14 cellular contexts compared by ENCODE assay signal in the genomic region with DNA sequence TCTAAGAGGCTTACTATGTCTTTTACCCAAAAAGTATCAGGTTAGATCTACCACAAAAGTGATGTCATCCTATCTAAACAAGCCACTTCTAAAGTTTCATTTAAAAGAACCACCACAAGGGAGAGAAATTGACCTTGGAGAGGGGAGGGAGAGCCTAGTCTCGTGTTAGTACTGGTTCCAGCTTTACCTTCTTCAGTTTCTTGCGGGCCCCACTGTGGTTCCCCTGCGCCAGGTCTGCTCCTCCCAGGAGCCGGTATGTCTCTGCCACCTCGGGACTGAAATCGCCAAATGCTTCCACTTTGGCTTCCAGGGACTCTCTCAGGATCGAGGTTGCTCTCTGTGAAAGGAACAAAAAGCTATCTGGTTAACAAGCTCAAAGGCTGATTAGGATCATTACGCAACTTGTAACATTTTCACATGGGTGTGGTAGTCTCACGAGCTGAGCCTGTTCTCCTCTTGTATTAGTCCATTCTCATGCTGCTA. TPM values are rescaled to one million over a fixed set of nuclear protein-coding genes. Genes with fewer than 3 reads are reported as not detected.
DNase-seq lines count a peak whose midpoint lies in the region; ATAC-seq, FAIRE-seq and TF ChIP-seq lines count a peak whose summit lies in the region.
"Had no signal": no experiment of that assay in that cellular context is flagged by ENCODE, and none has a peak within 500 bp of the region (broad histone marks: within the 10 kb centered on the region; RNA-seq: fewer than 3 reads in every experiment).

No MANE protein-coding gene starts in this region.

- no peaks in the 10 kb centered on the region for H3K9me3 ChIP-seq in Caco-2
- H3K9me3 ChIP-seq in astrocyte (ENCODE audit: insufficient read depth, low read depth, low read length), result no peaks in the 10 kb centered on the region
- no peaks in the 10 kb centered on the region for H3K9me3 ChIP-seq in right lobe of liver
- H3K9me3 ChIP-seq in MG63, result peaks cover 5% of the 10 kb centered on the region
- H3K9me3 ChIP-seq: BLaER1, neutrophil had no signal

- BruUV-seq in Caco-2 (replicated peaks; lab: Mats Ljungman, UMichigan), result no TSS peak

- H3K4me1 ChIP-seq in Caco-2 (peaks cover 39% of the 10 kb centered on the region), astrocyte (ENCODE audit: insufficient read depth, low read length) (no peaks in the 10 kb centered on the region), right lobe of liver (peaks cover 0 to 28% (median 4%) of the 10 kb centered on the region in 4 donors)

- TF ChIP-seq CTCF in Caco-2 (IDR thresholded peaks at IDR 0.05; ENCODE audit: insufficient read depth in 1 of 2, low read depth in 1 of 2, low read length in 1 of 2, severe bottlenecking in 1 of 2, unreplicated experiment in 1 of 2), result no peak
- no peak for TF ChIP-seq CTCF in astrocyte (IDR thresholded peaks at IDR 0.05; ENCODE audit: insufficient read depth, low read depth, low read length)
- TF ChIP-seq CTCF in right lobe of liver (IDR thresholded peaks at IDR 0.05), result no peak
- TF ChIP-seq CTCF in GM20000 (IDR thresholded peaks at IDR 0.05; ENCODE audit: extremely low read depth, missing control alignments), result no peak

- H3K4me3 ChIP-seq in Caco-2 (ENCODE audit: low read depth, low read length) (no peak overlapping the region), astrocyte (ENCODE audit: insufficient read depth, low read depth, low read length) (no peak overlapping the region), right lobe of liver (no peak overlapping the region), MG63 (no peak overlapping the region)
- H3K4me3 ChIP-seq: BLaER1 had no signal

- ATAC-seq in right lobe of liver, result peak; percentile 48 to 78 (median 73)
- ATAC-seq: left ventricle myocardium superior had no signal

- H3K27ac Mint-ChIP-seq in Caco-2 (ENCODE audit: unreplicated experiment) (no peak overlapping the region), astrocyte (ENCODE audit: unreplicated experiment) (no peak overlapping the region), immature natural killer cell (no peak overlapping the region)
- H3K27ac Mint-ChIP-seq in activated CD4-positive, alpha-beta T cell treated with anti-CD3 and anti-CD28 coated beads, Interleukin-2, amount 10 ng/mL, durations not matched to agents 24 days and 14 days, result no peak overlapping the region
- H3K27ac Mint-ChIP-seq: activated naive CD8-positive, alpha-beta T cell treated with anti-CD3 and anti-CD28 coated beads, Interleukin-2, amount 10 ng/mL, durations not matched to agents 7 days and 5 days; dendritic cell treated with granulocyte-macrophage colony-stimulating factor and Interleukin-4, amounts not matched to agents 40 ng/mL and 50 ng/mL, for 4 days had no signal

- H3K9ac ChIP-seq in astrocyte (ENCODE audit: low read length), result no peak overlapping the region
- H3K9ac ChIP-seq: BLaER1 had no signal

- no peaks in the 10 kb centered on the region for H3K79me2 ChIP-seq in astrocyte (ENCODE audit: insufficient read depth, low read length)

- H3K4me3 Mint-ChIP-seq in Caco-2 (ENCODE audit: unreplicated experiment) (peak overlapping the region; percentile 32), astrocyte (ENCODE audit: unreplicated experiment) (no peak overlapping the region), immature natural killer cell (no peak overlapping the region)
- no peak overlapping the region for H3K4me3 Mint-ChIP-seq in activated CD4-positive, alpha-beta T cell treated with anti-CD3 and anti-CD28 coated beads, Interleukin-2, amount 10 ng/mL, durations not matched to agents 24 days and 14 days
- H3K4me3 Mint-ChIP-seq: activated naive CD8-positive, alpha-beta T cell treated with anti-CD3 and anti-CD28 coated beads, Interleukin-2, amount 10 ng/mL, durations not matched to agents 7 days and 5 days; dendritic cell treated with granulocyte-macrophage colony-stimulating factor and Interleukin-4, amounts not matched to agents 40 ng/mL and 50 ng/mL, for 4 days had no signal

- CTCF ChIA-PET in Caco-2 (lab: Charles Lee), result interaction anchor here (0.7 to 1.2 kb wide), 3 partner anchors 14 to 51 kb away, joined by 3 to 5 read pairs (median 3); a partner anchor contains a TSS

- H3K27me3 ChIP-seq in Caco-2 (replicated peaks; ENCODE audit: control insufficient read depth, insufficient read depth, low read length) (no peaks in the 10 kb centered on the region), astrocyte (ENCODE audit: insufficient read depth, low read length) (no peaks in the 10 kb centered on the region), right lobe of liver (no peaks in the 10 kb centered on the region), MG63 (no peaks in the 10 kb centered on the region)
- H3K27me3 ChIP-seq: BLaER1, neutrophil had no signal

- H3K4me1 Mint-ChIP-seq in Caco-2 (ENCODE audit: low read depth, unreplicated experiment) (peaks cover 22% of the 10 kb centered on the region), astrocyte (ENCODE audit: low read depth, unreplicated experiment) (peaks cover 2% of the 10 kb centered on the region), immature natural killer cell (no peaks in the 10 kb centered on the region)
- peaks cover 5% of the 10 kb centered on the region for H3K4me1 Mint-ChIP-seq in activated CD4-positive, alpha-beta T cell treated with anti-CD3 and anti-CD28 coated beads, Interleukin-2, amount 10 ng/mL, durations not matched to agents 24 days and 14 days

- H3K27me3 Mint-ChIP-seq in Caco-2 (ENCODE audit: insufficient read depth, unreplicated experiment) (no peaks in the 10 kb centered on the region), astrocyte (ENCODE audit: low read depth, unreplicated experiment) (no peaks in the 10 kb centered on the region), immature natural killer cell (ENCODE audit: low read depth in 3 of 3) (peaks cover 0 to 4% (median 2%) of the 10 kb centered on the region in 3 donors)
- no peaks in the 10 kb centered on the region for H3K27me3 Mint-ChIP-seq in activated CD4-positive, alpha-beta T cell treated with anti-CD3 and anti-CD28 coated beads, Interleukin-2, amount 10 ng/mL, durations not matched to agents 24 days and 14 days
- H3K27me3 Mint-ChIP-seq: dendritic cell treated with granulocyte-macrophage colony-stimulating factor and Interleukin-4, amounts not matched to agents 40 ng/mL and 50 ng/mL, for 4 days had no signal

- H3K36me3 Mint-ChIP-seq in Caco-2 (ENCODE audit: insufficient read depth, unreplicated experiment), result no peaks in the 10 kb centered on the region
- H3K36me3 Mint-ChIP-seq in astrocyte (ENCODE audit: low read depth, unreplicated experiment), result peaks cover 38% of the 10 kb centered on the region
- no peaks in the 10 kb centered on the region for H3K36me3 Mint-ChIP-seq in immature natural killer cell
- no peaks in the 10 kb centered on the region for H3K36me3 Mint-ChIP-seq in activated CD4-positive, alpha-beta T cell treated with anti-CD3 and anti-CD28 coated beads, Interleukin-2, amount 10 ng/mL, durations not matched to agents 24 days and 14 days (ENCODE audit: low read depth)
- H3K36me3 Mint-ChIP-seq: activated naive CD8-positive, alpha-beta T cell treated with anti-CD3 and anti-CD28 coated beads, Interleukin-2, amount 10 ng/mL, durations not matched to agents 7 days and 5 days had no signal

- POLR2A ChIA-PET in Caco-2 (lab: Charles Lee), result no interaction called here

- intact Hi-C loops in Caco-2 (cut with micrococcal nuclease; ENCODE audit: unreplicated experiment) (loop anchor here (2.0 kb wide), 3 partner anchors 25 to 57 kb away; a partner anchor contains a TSS), right lobe of liver (cut with DNase I) (no loop called here)
- intact Hi-C loops in activated CD4-positive, alpha-beta T cell treated with anti-CD3 and anti-CD28 coated beads, Interleukin-2, amount 10 ng/mL, durations not matched to agents 24 days and 14 days (cut with micrococcal nuclease), result no loop called here

- H3K27ac ChIP-seq in astrocyte (ENCODE audit: low read depth, low read length), result no peak overlapping the region
- peak overlapping the region in 2 of 3 donors; percentile 6 to 13 for H3K27ac ChIP-seq in right lobe of liver
- H3K27ac ChIP-seq: BLaER1, neutrophil had no signal

- no peaks in the 10 kb centered on the region for H4K20me1 ChIP-seq in astrocyte (ENCODE audit: insufficient read depth, low read length)
- H4K20me1 ChIP-seq: BLaER1 had no signal

- no peaks in the 10 kb centered on the region for H3K36me3 ChIP-seq in Caco-2 (ENCODE audit: control insufficient read depth, insufficient read depth, low read length)
- peaks cover 3% of the 10 kb centered on the region for H3K36me3 ChIP-seq in astrocyte (ENCODE audit: insufficient read depth, low read length)
- H3K36me3 ChIP-seq in right lobe of liver, result peaks cover 0 to under 1% (median 0%) of the 10 kb centered on the region in 4 donors
- H3K36me3 ChIP-seq in MG63, result peaks cover 40% of the 10 kb centered on the region
- H3K36me3 ChIP-seq: BLaER1, neutrophil had no signal

- 51% methylated on average over 8 of the region's 9 CpGs for WGBS in right lobe of liver (ENCODE audit: insufficient coverage, low coverage, low lambda C conversion rate, missing lambda C conversion rate)

- no peak overlapping the region for H2AFZ ChIP-seq in astrocyte (ENCODE audit: low read depth, low read length)

- no peak for FAIRE-seq in astrocyte (lab: Jason Lieb, UNC)

- H3K4me2 ChIP-seq in astrocyte (ENCODE audit: low read length), result peak overlapping the region; percentile 6
- H3K4me2 ChIP-seq: BLaER1 had no signal

- TF ChIP-seq POLR2A in right lobe of liver (IDR thresholded peaks at IDR 0.05), result no peak

- H3K9me3 Mint-ChIP-seq in Caco-2 (ENCODE audit: unreplicated experiment) (no peaks in the 10 kb centered on the region), astrocyte (ENCODE audit: unreplicated experiment) (no peaks in the 10 kb centered on the region), immature natural killer cell (no peaks in the 10 kb centered on the region)
- no peaks in the 10 kb centered on the region for H3K9me3 Mint-ChIP-seq in activated CD4-positive, alpha-beta T cell treated with anti-CD3 and anti-CD28 coated beads, Interleukin-2, amount 10 ng/mL, durations not matched to agents 24 days and 14 days
- H3K9me3 Mint-ChIP-seq: activated naive CD8-positive, alpha-beta T cell treated with anti-CD3 and anti-CD28 coated beads, Interleukin-2, amount 10 ng/mL, durations not matched to agents 7 days and 5 days; dendritic cell treated with granulocyte-macrophage colony-stimulating factor and Interleukin-4, amounts not matched to agents 40 ng/mL and 50 ng/mL, for 4 days had no signal

- DNase-seq in Caco-2, result peak; percentile 44 to 51
- peak; percentile 63 for DNase-seq in HuH-7 (ENCODE audit: low spot score)
- peak; percentile 56 for DNase-seq in astrocyte (ENCODE audit: low read depth)
- no peak for DNase-seq in right lobe of liver
- no peak for DNase-seq in immature natural killer cell
- no peak for DNase-seq in GM20000 (ENCODE audit: low spot score)
- no peak for DNase-seq in MG63
- DNase-seq in activated CD4-positive, alpha-beta T cell treated with anti-CD3 and anti-CD28 coated beads, Interleukin-2, amount 10 ng/mL, durations not matched to agents 24 days and 14 days, result no peak
- DNase-seq: activated naive CD8-positive, alpha-beta T cell treated with anti-CD3 and anti-CD28 coated beads, Interleukin-2, amount 10 ng/mL, durations not matched to agents 7 days and 5 days; left ventricle myocardium superior; NCI-H2081 treated with DMSO at 0.1 percent for 48 hours had no signal

RNA-seq across cellular contexts. Expression of a gene that starts 51.1 kb away (rescaled TPM):
- total RNA-seq in Caco-2 (2022) (6.0 and 6.1 TPM in 2 replicates), astrocyte (9.7 and 10.1 TPM in 2 replicates), right lobe of liver (1 to 10 TPM; 1.6 to 3.5 (median 2.9) TPM)
- not detected for polyA plus RNA-seq in immature natural killer cell
- total RNA-seq in MG63 (2014; rRNA removed; shearing (Covaris generic); ENCODE audit: low replicate concordance), result 2.5 and 7.4 TPM in 2 replicates
- 0.79 and 1.1 TPM in 2 replicates for total RNA-seq in activated CD4-positive, alpha-beta T cell treated with anti-CD3 and anti-CD28 coated beads, Interleukin-2, amount 10 ng/mL, durations not matched to agents 24 days and 14 days

Comparison
In these comparisons a context has a peak if more than half of its experiments do, and no peak if none do; other contexts are left out.
1. DNase-seq: peak in Caco-2 (2 of 2), HuH-7 (single experiment) and astrocyte (single experiment); none in right lobe of liver (0 of 3), immature natural killer cell (0 of 3), GM20000 (single experiment), MG63 (single experiment) and activated CD4-positive, alpha-beta T cell treated with anti-CD3 and anti-CD28 coated beads, Interleukin-2, amount 10 ng/mL, durations not matched to agents 24 days and 14 days (single experiment).